In genomic region chr6:25481267-25481666, GRCh38 we compare ENCODE assay signal across 23 cellular contexts.
"Had no signal": no experiment of that assay in that cellular context is flagged by ENCODE, and none has a peak within 500 bp of the region (broad histone marks: within the 10 kb centered on the region; RNA-seq: fewer than 3 reads in every experiment).

No MANE protein-coding gene starts in this region.

- H3K79me2 ChIP-seq: hepatocyte had no signal

- H3K4me3 Mint-ChIP-seq: natural killer cell treated with Interleukin-12 subunit alpha and Interleukin-12 subunit beta and Interleukin-15 and Interleukin-18, amount 100 ng/mL, for 72 hours; neural progenitor cell; stimulated activated naive B cell treated with anti-CD40 and anti-IgM and Interleukin-4, amounts not matched to agents 10 μg/mL and 1 μg/mL and 100 μg/mL, for 72 hours; stimulated activated naive CD8-positive, alpha-beta T cell treated with anti-CD3 and anti-CD28 coated beads, Interleukin-15, amount 100 ng/mL, for 72 hours had no signal

- H3K4me2 ChIP-seq: hepatocyte, neural progenitor cell had no signal

- H3K9me3 ChIP-seq: left ventricle myocardium inferior, lower lobe of right lung, ovary, right atrium auricular region, sigmoid colon, testis, tibial nerve had no signal

- H3K36me3 ChIP-seq: left ventricle myocardium inferior, neural progenitor cell, ovary, sigmoid colon, tibial nerve had no signal

- H3K27ac Mint-ChIP-seq: natural killer cell treated with Interleukin-12 subunit alpha and Interleukin-12 subunit beta and Interleukin-15 and Interleukin-18, amount 100 ng/mL, for 72 hours; neural progenitor cell; stimulated activated naive B cell treated with anti-CD40 and anti-IgM and Interleukin-4, amounts not matched to agents 10 μg/mL and 1 μg/mL and 100 μg/mL, for 72 hours; stimulated activated naive CD8-positive, alpha-beta T cell treated with anti-CD3 and anti-CD28 coated beads, Interleukin-15, amount 100 ng/mL, for 72 hours had no signal

- H3K27ac ChIP-seq: foreskin keratinocyte, hepatocyte, left ventricle myocardium inferior, lower lobe of right lung, neural progenitor cell, ovary, right atrium auricular region, sigmoid colon, skin epidermis, testis, tibial nerve had no signal

- H3K4me3 ChIP-seq: hepatocyte, left ventricle myocardium inferior, lower lobe of right lung, neural progenitor cell, ovary, right atrium auricular region, sigmoid colon, skin epidermis, testis, tibial nerve had no signal

- FAIRE-seq: kidney had no signal

- ATAC-seq: foreskin keratinocyte; left cardiac atrium; lower lobe of right lung; natural killer cell treated with Interleukin-12 subunit alpha and Interleukin-12 subunit beta and Interleukin-15 and Interleukin-18, amount 100 ng/mL, for 72 hours; stimulated activated naive B cell treated with anti-CD40 and anti-IgM and Interleukin-4, amounts not matched to agents 10 μg/mL and 1 μg/mL and 100 μg/mL, for 72 hours; stimulated activated naive CD8-positive, alpha-beta T cell treated with anti-CD3 and anti-CD28 coated beads, Interleukin-15, amount 100 ng/mL, for 72 hours had no signal

- H3K27me3 Mint-ChIP-seq: stimulated activated naive B cell treated with anti-CD40 and anti-IgM and Interleukin-4, amounts not matched to agents 10 μg/mL and 1 μg/mL and 100 μg/mL, for 72 hours; stimulated activated naive CD8-positive, alpha-beta T cell treated with anti-CD3 and anti-CD28 coated beads, Interleukin-15, amount 100 ng/mL, for 72 hours had no signal

- H3K27me3 ChIP-seq: foreskin keratinocyte, hepatocyte, neural progenitor cell, ovary, right atrium auricular region, sigmoid colon, testis, tibial nerve had no signal

- H3K36me3 Mint-ChIP-seq: natural killer cell treated with Interleukin-12 subunit alpha and Interleukin-12 subunit beta and Interleukin-15 and Interleukin-18, amount 100 ng/mL, for 72 hours had no signal

- H3K4me1 Mint-ChIP-seq: stimulated activated naive B cell treated with anti-CD40 and anti-IgM and Interleukin-4, amounts not matched to agents 10 μg/mL and 1 μg/mL and 100 μg/mL, for 72 hours; stimulated activated naive CD8-positive, alpha-beta T cell treated with anti-CD3 and anti-CD28 coated beads, Interleukin-15, amount 100 ng/mL, for 72 hours had no signal

- H3K4me1 ChIP-seq: lower lobe of right lung, sigmoid colon, tibial nerve had no signal

- H3K9ac ChIP-seq: neural progenitor cell had no signal

- DNase-seq: dermis blood vessel endothelial cell; foreskin keratinocyte; head of caudate nucleus; kidney; left cardiac atrium; left ventricle myocardium inferior; lower lobe of right lung; mesenchymal stem cell; midbrain; nucleus accumbens; ovary; sigmoid colon; stimulated activated CD4-positive, alpha-beta T cell treated with anti-CD3 and anti-CD28 coated beads, Interleukin-2, amount 100 ng/mL, for 24 hours; stimulated activated CD4-positive, alpha-beta T cell treated with anti-CD3 and anti-CD28 coated beads, Interleukin-4, amount 100 ng/mL, for 4 hours; stimulated activated naive B cell treated with anti-CD40 and anti-IgM and Interleukin-4, amounts not matched to agents 10 μg/mL and 1 μg/mL and 100 μg/mL, for 72 hours; stimulated activated naive CD8-positive, alpha-beta T cell treated with anti-CD3 and anti-CD28 coated beads, Interleukin-15, amount 100 ng/mL, for 72 hours; testis had no signal

- H2AFZ ChIP-seq: hepatocyte, neural progenitor cell had no signal
